In genomic region chr3:27669505-27670085, GRCh38 we compare ENCODE assay signal across 14 cellular contexts. TPM values are rescaled to one million over a fixed set of nuclear protein-coding genes. Genes with fewer than 3 reads are reported as not detected.
DNase-seq lines count a peak whose midpoint lies in the region; ATAC-seq and TF ChIP-seq lines count a peak whose summit lies in the region.
"Had no signal": no experiment of that assay in that cellular context is flagged by ENCODE, and none has a peak within 500 bp of the region (broad histone marks: within the 10 kb centered on the region; RNA-seq: fewer than 3 reads in every experiment).

No MANE protein-coding gene starts in this region.

- H3K36me3 Mint-ChIP-seq in type B pancreatic cell, result no peaks in the 10 kb centered on the region
- H3K36me3 Mint-ChIP-seq: CD4-positive, alpha-beta memory T cell had no signal

- no peak overlapping the region for H3K27ac Mint-ChIP-seq in type B pancreatic cell
- H3K27ac Mint-ChIP-seq: activated T-helper 2 cell treated with anti-CD3 and anti-CD28 coated beads, Interferon-gamma antibody, Interleukin-2, Interleukin-4, amounts not matched to agents 10 μg/mL and 5 μg/mL and 100 μg/mL, durations not matched to agents 14 hours and 24 hours and 36 hours; CD4-positive, alpha-beta memory T cell; HFFc6 had no signal

- DNase-seq in epithelial cell of esophagus (ENCODE audit: low read depth) (peak; percentile 38), T1000 (lab: John Stamatoyannopoulos, UW) (no peak), NCI-H1694 treated with DMSO at 0.1 percent for 48 hours (lab: John Stamatoyannopoulos, UW) (no peak), type B pancreatic cell (ENCODE audit: extremely low spot score, unreplicated experiment) (no peak)
- DNase-seq: caudate nucleus, HFFc6, NCI-H2081 had no signal

- H3K27me3 Mint-ChIP-seq in type B pancreatic cell, result no peaks in the 10 kb centered on the region
- H3K27me3 Mint-ChIP-seq: CD4-positive, alpha-beta memory T cell had no signal

- H3K9me3 Mint-ChIP-seq in type B pancreatic cell, result no peaks in the 10 kb centered on the region
- H3K9me3 Mint-ChIP-seq: activated T-helper 2 cell treated with anti-CD3 and anti-CD28 coated beads, Interferon-gamma antibody, Interleukin-2, Interleukin-4, amounts not matched to agents 10 μg/mL and 5 μg/mL and 100 μg/mL, durations not matched to agents 14 hours and 24 hours and 36 hours; CD4-positive, alpha-beta memory T cell; HFFc6 had no signal

- no peak overlapping the region for H3K4me3 Mint-ChIP-seq in type B pancreatic cell
- H3K4me3 Mint-ChIP-seq: CD4-positive, alpha-beta memory T cell; HFFc6 had no signal

- peaks cover 6% of the 10 kb centered on the region for H3K4me1 Mint-ChIP-seq in type B pancreatic cell (ENCODE audit: unreplicated experiment)

- peak; percentile 55 for ATAC-seq in GM18508 (IDR thresholded peaks at IDR 0.05; ENCODE audit: insufficient read depth, unreplicated experiment)
- ATAC-seq in GM21381 (IDR thresholded peaks at IDR 0.05; ENCODE audit: unreplicated experiment), result peak; percentile 61
- ATAC-seq in HG03280 (IDR thresholded peaks at IDR 0.05; ENCODE audit: unreplicated experiment), result peak; percentile 43

- no peak for TF ChIP-seq CTCF in epithelial cell of esophagus (IDR thresholded peaks at IDR 0.05; ENCODE audit: insufficient read depth, low read depth, low read length, missing control alignments)
- no peak for TF ChIP-seq CTCF in type B pancreatic cell (conservative IDR thresholded peaks at IDR 0.05)

- H3K4me3 ChIP-seq in epithelial cell of esophagus (ENCODE audit: low read length), result no peak overlapping the region
- H3K4me3 ChIP-seq: esophagus muscularis mucosa, right atrium auricular region had no signal

RNA-seq across cellular contexts. Expression of gene EOMES, which starts 52.5 kb away (rescaled TPM):
- total RNA-seq in type B pancreatic cell (ENCODE audit: low replicate concordance), result not detected in 2 replicates
- total RNA-seq: HFFc6 had no signal
